ENCODE assay signal across 1 cellular context in the genomic region with DNA sequence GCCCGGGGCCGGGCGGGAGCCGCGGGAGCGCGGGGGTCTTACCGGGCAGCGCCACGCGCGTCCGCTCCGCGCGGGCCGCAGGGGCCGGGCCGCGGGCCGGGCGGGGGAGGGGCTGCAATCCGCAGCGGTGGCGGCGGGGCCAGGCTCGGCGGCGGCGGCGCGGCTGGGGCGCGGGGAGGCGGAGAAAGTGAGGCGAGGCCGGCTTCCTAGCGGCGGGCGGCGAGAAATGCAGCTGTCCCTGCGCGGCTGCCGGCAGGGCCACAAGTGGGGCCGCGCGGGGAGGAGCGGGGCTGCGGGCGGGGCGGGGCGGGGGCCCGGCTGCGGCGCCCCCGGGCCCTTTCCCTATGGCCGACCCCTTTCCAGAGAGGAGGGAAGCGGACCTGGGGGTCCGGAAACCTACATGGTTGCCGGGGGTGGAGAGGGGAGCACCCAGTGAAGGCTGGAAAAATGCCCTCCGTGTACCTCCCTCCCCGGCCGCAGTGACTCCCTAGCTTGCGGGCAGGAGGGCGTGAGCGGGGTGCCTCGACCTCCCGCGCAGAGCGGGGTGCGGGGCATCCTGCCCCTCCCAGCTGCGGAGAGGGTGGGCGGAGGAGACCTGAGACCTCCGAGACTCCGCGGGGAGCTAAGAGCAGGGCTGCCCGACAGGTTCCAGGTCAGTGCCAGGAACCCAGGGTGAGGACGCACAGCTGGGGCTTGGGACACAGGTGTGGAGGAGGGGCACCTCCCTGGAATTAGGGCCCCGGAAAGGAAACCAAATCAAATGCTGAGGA.
TF ChIP-seq lines count a peak whose summit lies in the region.

A gene with protein sequence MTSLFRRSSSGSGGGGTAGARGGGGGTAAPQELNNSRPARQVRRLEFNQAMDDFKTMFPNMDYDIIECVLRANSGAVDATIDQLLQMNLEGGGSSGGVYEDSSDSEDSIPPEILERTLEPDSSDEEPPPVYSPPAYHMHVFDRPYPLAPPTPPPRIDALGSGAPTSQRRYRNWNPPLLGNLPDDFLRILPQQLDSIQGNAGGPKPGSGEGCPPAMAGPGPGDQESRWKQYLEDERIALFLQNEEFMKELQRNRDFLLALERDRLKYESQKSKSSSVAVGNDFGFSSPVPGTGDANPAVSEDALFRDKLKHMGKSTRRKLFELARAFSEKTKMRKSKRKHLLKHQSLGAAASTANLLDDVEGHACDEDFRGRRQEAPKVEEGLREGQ (minus strand): TSS at position 230 of the 770 bp plus-strand sequence. CDS start 69,848 bp downstream, outside the sequence.

TF ChIP-seq in K562, 482 proteins besides CTCF, POLR2A, EP300 and RAD21 (continued from another document and continues in another):
- TF ChIP-seq, protein P1, sequence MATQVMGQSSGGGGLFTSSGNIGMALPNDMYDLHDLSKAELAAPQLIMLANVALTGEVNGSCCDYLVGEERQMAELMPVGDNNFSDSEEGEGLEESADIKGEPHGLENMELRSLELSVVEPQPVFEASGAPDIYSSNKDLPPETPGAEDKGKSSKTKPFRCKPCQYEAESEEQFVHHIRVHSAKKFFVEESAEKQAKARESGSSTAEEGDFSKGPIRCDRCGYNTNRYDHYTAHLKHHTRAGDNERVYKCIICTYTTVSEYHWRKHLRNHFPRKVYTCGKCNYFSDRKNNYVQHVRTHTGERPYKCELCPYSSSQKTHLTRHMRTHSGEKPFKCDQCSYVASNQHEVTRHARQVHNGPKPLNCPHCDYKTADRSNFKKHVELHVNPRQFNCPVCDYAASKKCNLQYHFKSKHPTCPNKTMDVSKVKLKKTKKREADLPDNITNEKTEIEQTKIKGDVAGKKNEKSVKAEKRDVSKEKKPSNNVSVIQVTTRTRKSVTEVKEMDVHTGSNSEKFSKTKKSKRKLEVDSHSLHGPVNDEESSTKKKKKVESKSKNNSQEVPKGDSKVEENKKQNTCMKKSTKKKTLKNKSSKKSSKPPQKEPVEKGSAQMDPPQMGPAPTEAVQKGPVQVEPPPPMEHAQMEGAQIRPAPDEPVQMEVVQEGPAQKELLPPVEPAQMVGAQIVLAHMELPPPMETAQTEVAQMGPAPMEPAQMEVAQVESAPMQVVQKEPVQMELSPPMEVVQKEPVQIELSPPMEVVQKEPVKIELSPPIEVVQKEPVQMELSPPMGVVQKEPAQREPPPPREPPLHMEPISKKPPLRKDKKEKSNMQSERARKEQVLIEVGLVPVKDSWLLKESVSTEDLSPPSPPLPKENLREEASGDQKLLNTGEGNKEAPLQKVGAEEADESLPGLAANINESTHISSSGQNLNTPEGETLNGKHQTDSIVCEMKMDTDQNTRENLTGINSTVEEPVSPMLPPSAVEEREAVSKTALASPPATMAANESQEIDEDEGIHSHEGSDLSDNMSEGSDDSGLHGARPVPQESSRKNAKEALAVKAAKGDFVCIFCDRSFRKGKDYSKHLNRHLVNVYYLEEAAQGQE (CRISPR knock-in tag; IDR thresholded peaks at IDR 0.05; ENCODE audit: low read depth): no peak
- TF ChIP-seq, protein P2, sequence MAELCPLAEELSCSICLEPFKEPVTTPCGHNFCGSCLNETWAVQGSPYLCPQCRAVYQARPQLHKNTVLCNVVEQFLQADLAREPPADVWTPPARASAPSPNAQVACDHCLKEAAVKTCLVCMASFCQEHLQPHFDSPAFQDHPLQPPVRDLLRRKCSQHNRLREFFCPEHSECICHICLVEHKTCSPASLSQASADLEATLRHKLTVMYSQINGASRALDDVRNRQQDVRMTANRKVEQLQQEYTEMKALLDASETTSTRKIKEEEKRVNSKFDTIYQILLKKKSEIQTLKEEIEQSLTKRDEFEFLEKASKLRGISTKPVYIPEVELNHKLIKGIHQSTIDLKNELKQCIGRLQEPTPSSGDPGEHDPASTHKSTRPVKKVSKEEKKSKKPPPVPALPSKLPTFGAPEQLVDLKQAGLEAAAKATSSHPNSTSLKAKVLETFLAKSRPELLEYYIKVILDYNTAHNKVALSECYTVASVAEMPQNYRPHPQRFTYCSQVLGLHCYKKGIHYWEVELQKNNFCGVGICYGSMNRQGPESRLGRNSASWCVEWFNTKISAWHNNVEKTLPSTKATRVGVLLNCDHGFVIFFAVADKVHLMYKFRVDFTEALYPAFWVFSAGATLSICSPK (IDR thresholded peaks at IDR 0.05; ENCODE audit: borderline replicate concordance): no peak
- TF ChIP-seq CXXC5 (CRISPR knock-in tag; IDR thresholded peaks at IDR 0.05) (peak; percentile 46; the same call in 1 of the 2 replicates), TOE1 (IDR thresholded peaks at IDR 0.05; ENCODE audit: borderline replicate concordance) (no peak), TOE1 (CRISPR knock-in tag; IDR thresholded peaks at IDR 0.05; ENCODE audit: borderline replicate concordance, low read depth) (no peak), ZNF77 (CRISPR knock-in tag; IDR thresholded peaks at IDR 0.05) (no peak), HNRNPUL1 (IDR thresholded peaks at IDR 0.05; ENCODE audit: low read length) (no peak), SMARCB1 (IDR thresholded peaks at IDR 0.05; ENCODE audit: insufficient read length, low read depth) (no peak), SMARCA5 (IDR thresholded peaks at IDR 0.05) (no peak), ZFPM2 (CRISPR knock-in tag; IDR thresholded peaks at IDR 0.05) (no peak), CHCHD3 (CRISPR knock-in tag; IDR thresholded peaks at IDR 0.05) (no peak), ZNF384 (IDR thresholded peaks at IDR 0.05; ENCODE audit: low read depth, low read length) (no peak), RHOXF2B (CRISPR knock-in tag; conservative IDR thresholded peaks at IDR 0.05) (no peak), MTA1 (IDR thresholded peaks at IDR 0.05; ENCODE audit: borderline replicate concordance) (no peak), NUFIP1 (IDR thresholded peaks at IDR 0.05; ENCODE audit: partially characterized antibody) (no peak), SRSF3 (IDR thresholded peaks at IDR 0.05; ENCODE audit: insufficient read depth, low read length) (no peak), PRMT5 (CRISPR knock-in tag; IDR thresholded peaks at IDR 0.05) (no peak)
- TF ChIP-seq, protein P3, sequence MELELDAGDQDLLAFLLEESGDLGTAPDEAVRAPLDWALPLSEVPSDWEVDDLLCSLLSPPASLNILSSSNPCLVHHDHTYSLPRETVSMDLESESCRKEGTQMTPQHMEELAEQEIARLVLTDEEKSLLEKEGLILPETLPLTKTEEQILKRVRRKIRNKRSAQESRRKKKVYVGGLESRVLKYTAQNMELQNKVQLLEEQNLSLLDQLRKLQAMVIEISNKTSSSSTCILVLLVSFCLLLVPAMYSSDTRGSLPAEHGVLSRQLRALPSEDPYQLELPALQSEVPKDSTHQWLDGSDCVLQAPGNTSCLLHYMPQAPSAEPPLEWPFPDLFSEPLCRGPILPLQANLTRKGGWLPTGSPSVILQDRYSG (tag; conservative IDR thresholded peaks at IDR 0.05; ENCODE audit: low read depth): no peak
- TF ChIP-seq, protein P4, sequence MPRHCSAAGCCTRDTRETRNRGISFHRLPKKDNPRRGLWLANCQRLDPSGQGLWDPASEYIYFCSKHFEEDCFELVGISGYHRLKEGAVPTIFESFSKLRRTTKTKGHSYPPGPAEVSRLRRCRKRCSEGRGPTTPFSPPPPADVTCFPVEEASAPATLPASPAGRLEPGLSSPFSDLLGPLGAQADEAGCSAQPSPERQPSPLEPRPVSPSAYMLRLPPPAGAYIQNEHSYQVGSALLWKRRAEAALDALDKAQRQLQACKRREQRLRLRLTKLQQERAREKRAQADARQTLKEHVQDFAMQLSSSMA (CRISPR knock-in tag; IDR thresholded peaks at IDR 0.05): no peak
- TF ChIP-seq, protein P5, sequence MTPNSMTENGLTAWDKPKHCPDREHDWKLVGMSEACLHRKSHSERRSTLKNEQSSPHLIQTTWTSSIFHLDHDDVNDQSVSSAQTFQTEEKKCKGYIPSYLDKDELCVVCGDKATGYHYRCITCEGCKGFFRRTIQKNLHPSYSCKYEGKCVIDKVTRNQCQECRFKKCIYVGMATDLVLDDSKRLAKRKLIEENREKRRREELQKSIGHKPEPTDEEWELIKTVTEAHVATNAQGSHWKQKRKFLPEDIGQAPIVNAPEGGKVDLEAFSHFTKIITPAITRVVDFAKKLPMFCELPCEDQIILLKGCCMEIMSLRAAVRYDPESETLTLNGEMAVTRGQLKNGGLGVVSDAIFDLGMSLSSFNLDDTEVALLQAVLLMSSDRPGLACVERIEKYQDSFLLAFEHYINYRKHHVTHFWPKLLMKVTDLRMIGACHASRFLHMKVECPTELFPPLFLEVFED (CRISPR knock-in tag; conservative IDR thresholded peaks at IDR 0.05): no peak
- TF ChIP-seq, protein P6, sequence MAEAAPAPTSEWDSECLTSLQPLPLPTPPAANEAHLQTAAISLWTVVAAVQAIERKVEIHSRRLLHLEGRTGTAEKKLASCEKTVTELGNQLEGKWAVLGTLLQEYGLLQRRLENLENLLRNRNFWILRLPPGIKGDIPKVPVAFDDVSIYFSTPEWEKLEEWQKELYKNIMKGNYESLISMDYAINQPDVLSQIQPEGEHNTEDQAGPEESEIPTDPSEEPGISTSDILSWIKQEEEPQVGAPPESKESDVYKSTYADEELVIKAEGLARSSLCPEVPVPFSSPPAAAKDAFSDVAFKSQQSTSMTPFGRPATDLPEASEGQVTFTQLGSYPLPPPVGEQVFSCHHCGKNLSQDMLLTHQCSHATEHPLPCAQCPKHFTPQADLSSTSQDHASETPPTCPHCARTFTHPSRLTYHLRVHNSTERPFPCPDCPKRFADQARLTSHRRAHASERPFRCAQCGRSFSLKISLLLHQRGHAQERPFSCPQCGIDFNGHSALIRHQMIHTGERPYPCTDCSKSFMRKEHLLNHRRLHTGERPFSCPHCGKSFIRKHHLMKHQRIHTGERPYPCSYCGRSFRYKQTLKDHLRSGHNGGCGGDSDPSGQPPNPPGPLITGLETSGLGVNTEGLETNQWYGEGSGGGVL (CRISPR knock-in tag; IDR thresholded peaks at IDR 0.05): no peak
- TF ChIP-seq, protein P7, sequence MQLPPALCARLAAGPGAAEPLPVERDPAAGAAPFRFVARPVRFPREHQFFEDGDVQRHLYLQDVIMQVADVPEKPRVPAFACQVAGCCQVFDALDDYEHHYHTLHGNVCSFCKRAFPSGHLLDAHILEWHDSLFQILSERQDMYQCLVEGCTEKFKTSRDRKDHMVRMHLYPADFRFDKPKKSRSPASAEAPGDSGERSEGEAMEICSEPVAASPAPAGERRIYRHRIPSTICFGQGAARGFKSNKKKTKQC (CRISPR knock-in tag; IDR thresholded peaks at IDR 0.05): no peak
- TF ChIP-seq, protein P8, sequence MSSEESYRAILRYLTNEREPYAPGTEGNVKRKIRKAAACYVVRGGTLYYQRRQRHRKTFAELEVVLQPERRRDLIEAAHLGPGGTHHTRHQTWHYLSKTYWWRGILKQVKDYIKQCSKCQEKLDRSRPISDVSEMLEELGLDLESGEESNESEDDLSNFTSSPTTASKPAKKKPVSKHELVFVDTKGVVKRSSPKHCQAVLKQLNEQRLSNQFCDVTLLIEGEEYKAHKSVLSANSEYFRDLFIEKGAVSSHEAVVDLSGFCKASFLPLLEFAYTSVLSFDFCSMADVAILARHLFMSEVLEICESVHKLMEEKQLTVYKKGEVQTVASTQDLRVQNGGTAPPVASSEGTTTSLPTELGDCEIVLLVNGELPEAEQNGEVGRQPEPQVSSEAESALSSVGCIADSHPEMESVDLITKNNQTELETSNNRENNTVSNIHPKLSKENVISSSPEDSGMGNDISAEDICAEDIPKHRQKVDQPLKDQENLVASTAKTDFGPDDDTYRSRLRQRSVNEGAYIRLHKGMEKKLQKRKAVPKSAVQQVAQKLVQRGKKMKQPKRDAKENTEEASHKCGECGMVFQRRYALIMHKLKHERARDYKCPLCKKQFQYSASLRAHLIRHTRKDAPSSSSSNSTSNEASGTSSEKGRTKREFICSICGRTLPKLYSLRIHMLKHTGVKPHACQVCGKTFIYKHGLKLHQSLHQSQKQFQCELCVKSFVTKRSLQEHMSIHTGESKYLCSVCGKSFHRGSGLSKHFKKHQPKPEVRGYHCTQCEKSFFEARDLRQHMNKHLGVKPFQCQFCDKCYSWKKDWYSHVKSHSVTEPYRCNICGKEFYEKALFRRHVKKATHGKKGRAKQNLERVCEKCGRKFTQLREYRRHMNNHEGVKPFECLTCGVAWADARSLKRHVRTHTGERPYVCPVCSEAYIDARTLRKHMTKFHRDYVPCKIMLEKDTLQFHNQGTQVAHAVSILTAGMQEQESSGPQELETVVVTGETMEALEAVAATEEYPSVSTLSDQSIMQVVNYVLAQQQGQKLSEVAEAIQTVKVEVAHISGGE (CRISPR knock-in tag; IDR thresholded peaks at IDR 0.05): peak in 1 of 3 experiments; percentile 37; a peak in 1 of 6 replicates
- TF ChIP-seq, protein P9, sequence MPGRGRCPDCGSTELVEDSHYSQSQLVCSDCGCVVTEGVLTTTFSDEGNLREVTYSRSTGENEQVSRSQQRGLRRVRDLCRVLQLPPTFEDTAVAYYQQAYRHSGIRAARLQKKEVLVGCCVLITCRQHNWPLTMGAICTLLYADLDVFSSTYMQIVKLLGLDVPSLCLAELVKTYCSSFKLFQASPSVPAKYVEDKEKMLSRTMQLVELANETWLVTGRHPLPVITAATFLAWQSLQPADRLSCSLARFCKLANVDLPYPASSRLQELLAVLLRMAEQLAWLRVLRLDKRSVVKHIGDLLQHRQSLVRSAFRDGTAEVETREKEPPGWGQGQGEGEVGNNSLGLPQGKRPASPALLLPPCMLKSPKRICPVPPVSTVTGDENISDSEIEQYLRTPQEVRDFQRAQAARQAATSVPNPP (IDR thresholded peaks at IDR 0.05; ENCODE audit: borderline replicate concordance, insufficient read depth, insufficient read length): no peak
- TF ChIP-seq, protein P10, sequence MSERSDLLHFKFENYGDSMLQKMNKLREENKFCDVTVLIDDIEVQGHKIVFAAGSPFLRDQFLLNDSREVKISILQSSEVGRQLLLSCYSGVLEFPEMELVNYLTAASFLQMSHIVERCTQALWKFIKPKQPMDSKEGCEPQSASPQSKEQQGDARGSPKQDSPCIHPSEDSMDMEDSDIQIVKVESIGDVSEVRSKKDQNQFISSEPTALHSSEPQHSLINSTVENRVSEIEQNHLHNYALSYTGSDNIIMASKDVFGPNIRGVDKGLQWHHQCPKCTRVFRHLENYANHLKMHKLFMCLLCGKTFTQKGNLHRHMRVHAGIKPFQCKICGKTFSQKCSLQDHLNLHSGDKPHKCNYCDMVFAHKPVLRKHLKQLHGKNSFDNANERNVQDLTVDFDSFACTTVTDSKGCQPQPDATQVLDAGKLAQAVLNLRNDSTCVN (CRISPR knock-in tag; IDR thresholded peaks at IDR 0.05): no peak
- TF ChIP-seq, protein P11, sequence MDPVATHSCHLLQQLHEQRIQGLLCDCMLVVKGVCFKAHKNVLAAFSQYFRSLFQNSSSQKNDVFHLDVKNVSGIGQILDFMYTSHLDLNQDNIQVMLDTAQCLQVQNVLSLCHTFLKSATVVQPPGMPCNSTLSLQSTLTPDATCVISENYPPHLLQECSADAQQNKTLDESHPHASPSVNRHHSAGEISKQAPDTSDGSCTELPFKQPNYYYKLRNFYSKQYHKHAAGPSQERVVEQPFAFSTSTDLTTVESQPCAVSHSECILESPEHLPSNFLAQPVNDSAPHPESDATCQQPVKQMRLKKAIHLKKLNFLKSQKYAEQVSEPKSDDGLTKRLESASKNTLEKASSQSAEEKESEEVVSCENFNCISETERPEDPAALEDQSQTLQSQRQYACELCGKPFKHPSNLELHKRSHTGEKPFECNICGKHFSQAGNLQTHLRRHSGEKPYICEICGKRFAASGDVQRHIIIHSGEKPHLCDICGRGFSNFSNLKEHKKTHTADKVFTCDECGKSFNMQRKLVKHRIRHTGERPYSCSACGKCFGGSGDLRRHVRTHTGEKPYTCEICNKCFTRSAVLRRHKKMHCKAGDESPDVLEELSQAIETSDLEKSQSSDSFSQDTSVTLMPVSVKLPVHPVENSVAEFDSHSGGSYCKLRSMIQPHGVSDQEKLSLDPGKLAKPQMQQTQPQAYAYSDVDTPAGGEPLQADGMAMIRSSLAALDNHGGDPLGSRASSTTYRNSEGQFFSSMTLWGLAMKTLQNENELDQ (CRISPR knock-in tag; IDR thresholded peaks at IDR 0.05; ENCODE audit: borderline replicate concordance): no peak
